Comparison of ENCODE assay signal across 15 cellular contexts in the genomic region with DNA sequence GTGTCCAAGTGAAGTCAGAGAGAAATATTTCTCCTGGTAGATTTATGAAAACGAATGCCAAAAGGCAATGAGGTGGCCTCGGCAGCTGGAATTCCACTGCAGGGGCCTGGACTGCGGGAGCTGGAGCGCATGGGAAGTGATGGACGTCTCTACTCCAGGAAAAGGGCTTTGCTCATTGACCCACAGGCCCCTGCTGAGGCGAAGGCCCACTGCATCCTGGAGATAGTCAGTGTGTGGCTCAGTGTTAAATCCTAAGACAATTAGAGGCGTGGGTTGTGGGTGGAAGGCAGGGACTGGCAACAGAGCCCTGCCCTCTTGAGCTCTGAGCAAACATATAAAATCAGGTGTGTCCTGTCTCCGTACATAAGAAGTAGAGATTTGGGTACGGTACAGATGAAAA.
"Had no signal": no experiment of that assay in that cellular context is flagged by ENCODE, and none has a peak within 500 bp of the region (broad histone marks: within the 10 kb centered on the region; RNA-seq: fewer than 3 reads in every experiment).

No MANE protein-coding gene starts in this region.

- H3K4me1 Mint-ChIP-seq: stimulated activated naive CD8-positive, alpha-beta T cell treated with anti-CD3 and anti-CD28 coated beads, Interleukin-15, amount 100 ng/mL, for 72 hours had no signal

- H3K4me3 Mint-ChIP-seq: activated CD8-positive, alpha-beta T cell treated with anti-CD3 and anti-CD28 coated beads, Interleukin-2, amount 10 ng/mL, durations not matched to agents 7 days and 5 days; activated T-helper 1 cell treated with anti-CD3 and anti-CD28 coated beads, Interleukin-12 subunit alpha, Interleukin-12 subunit beta, Interleukin-2, Interleukin-4 antibody, amounts not matched to agents 30 ng/mL and 10 ng/mL and 1 ng/mL, durations not matched to agents 14 hours and 24 hours and 36 hours; stimulated activated naive CD8-positive, alpha-beta T cell treated with anti-CD3 and anti-CD28 coated beads, Interleukin-15, amount 100 ng/mL, for 72 hours; T-helper 2 cell treated with Interferon-gamma antibody and Interleukin-4, amounts not matched to agents 5 μg/mL and 100 μg/mL, for 36 hours had no signal

- DNase-seq: activated CD4-positive, alpha-beta T cell treated with anti-CD3 and anti-CD28 coated beads for 4 hours; activated CD8-positive, alpha-beta T cell treated with anti-CD3 and anti-CD28 coated beads, Interleukin-2, amount 10 ng/mL, durations not matched to agents 7 days and 5 days; activated naive CD4-positive, alpha-beta T cell; colonic mucosa; effector CD8-positive, alpha-beta T cell; hippocampal formation; kidney glomerular epithelial cell; pancreas; stimulated activated CD4-positive, alpha-beta T cell treated with anti-CD3 and anti-CD28 coated beads, Interleukin-4, amount 100 ng/mL, for 24 hours; stimulated activated naive CD8-positive, alpha-beta T cell treated with anti-CD3 and anti-CD28 coated beads, Interleukin-15, amount 100 ng/mL, for 72 hours; WERI-Rb-1 had no signal

- H3K27me3 ChIP-seq: colonic mucosa, pancreas had no signal

- H3K27ac ChIP-seq: colonic mucosa, pancreas, thoracic aorta, WERI-Rb-1 had no signal

- ATAC-seq: activated CD8-positive, alpha-beta T cell treated with anti-CD3 and anti-CD28 coated beads, Interleukin-2, amount 10 ng/mL, durations not matched to agents 7 days and 5 days; pancreas; stimulated activated naive CD8-positive, alpha-beta T cell treated with anti-CD3 and anti-CD28 coated beads, Interleukin-15, amount 100 ng/mL, for 72 hours had no signal

- H3K4me3 ChIP-seq: colonic mucosa, lung, pancreas, thoracic aorta had no signal

- H3K36me3 ChIP-seq: colonic mucosa, pancreas, thoracic aorta had no signal

- H3K9me3 Mint-ChIP-seq: activated T-helper 1 cell treated with anti-CD3 and anti-CD28 coated beads, Interleukin-12 subunit alpha, Interleukin-12 subunit beta, Interleukin-2, Interleukin-4 antibody, amounts not matched to agents 30 ng/mL and 10 ng/mL and 1 ng/mL, durations not matched to agents 14 hours and 24 hours and 36 hours; stimulated activated naive CD8-positive, alpha-beta T cell treated with anti-CD3 and anti-CD28 coated beads, Interleukin-15, amount 100 ng/mL, for 72 hours; T-helper 2 cell treated with Interferon-gamma antibody and Interleukin-4, amounts not matched to agents 5 μg/mL and 100 μg/mL, for 36 hours had no signal

- H3K9me3 ChIP-seq: colonic mucosa, pancreas, thoracic aorta had no signal

- H3K4me1 ChIP-seq: colonic mucosa, pancreas had no signal

- H3K27me3 Mint-ChIP-seq: stimulated activated naive CD8-positive, alpha-beta T cell treated with anti-CD3 and anti-CD28 coated beads, Interleukin-15, amount 100 ng/mL, for 72 hours had no signal

- H3K27ac Mint-ChIP-seq: activated T-helper 1 cell treated with anti-CD3 and anti-CD28 coated beads, Interleukin-12 subunit alpha, Interleukin-12 subunit beta, Interleukin-2, Interleukin-4 antibody, amounts not matched to agents 30 ng/mL and 10 ng/mL and 1 ng/mL, durations not matched to agents 14 hours and 24 hours and 36 hours; T-helper 2 cell treated with Interferon-gamma antibody and Interleukin-4, amounts not matched to agents 5 μg/mL and 100 μg/mL, for 36 hours had no signal
